Comparison of ENCODE assay signal across 18 cellular contexts in the genomic region with DNA sequence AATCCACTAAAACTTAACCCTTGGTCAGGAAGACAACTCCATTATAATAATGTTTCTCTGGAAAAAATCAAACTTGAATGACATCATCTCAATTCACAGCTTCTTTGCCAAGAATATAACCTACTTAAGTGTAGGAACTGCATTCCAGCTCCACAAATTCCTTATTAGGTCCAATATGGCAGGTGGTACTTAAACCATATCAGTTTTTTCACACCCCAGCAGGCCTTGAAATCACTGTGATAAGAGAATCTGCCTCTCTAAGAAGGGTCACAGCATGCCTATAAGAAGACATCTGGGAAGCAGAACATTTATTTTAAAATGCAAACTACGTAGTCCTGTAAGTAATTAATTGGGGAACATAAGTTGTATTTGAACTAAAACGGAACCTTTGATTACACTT.
"Had no signal": no experiment of that assay in that cellular context is flagged by ENCODE, and none has a peak within 500 bp of the region (broad histone marks: within the 10 kb centered on the region; RNA-seq: fewer than 3 reads in every experiment).

No MANE protein-coding gene starts in this region.

- H3K4me1 ChIP-seq: gastrocnemius medialis, pancreas, tibial artery, upper lobe of left lung, vagina had no signal

- H3K36me3 ChIP-seq: esophagus muscularis mucosa, gastrocnemius medialis, heart right ventricle, pancreas, tibial artery, upper lobe of left lung, vagina had no signal

- H3K9me3 ChIP-seq: esophagus muscularis mucosa, gastrocnemius medialis, heart right ventricle, pancreas, tibial artery, upper lobe of left lung, vagina had no signal

- DNase-seq: dorsolateral prefrontal cortex; effector CD8-positive, alpha-beta T cell; gastrocnemius medialis; heart right ventricle; hypothalamus; kidney glomerular epithelial cell; mammary epithelial cell; natural killer cell; occipital lobe; pancreas; right cardiac atrium; stimulated activated CD4-positive, alpha-beta T cell treated with anti-CD3 and anti-CD28 coated beads, Interleukin-4, amount 100 ng/mL, for 24 hours; tibial artery; upper lobe of left lung had no signal

- H3K4me3 ChIP-seq: coronary artery, dorsolateral prefrontal cortex, esophagus muscularis mucosa, gastrocnemius medialis, heart right ventricle, pancreas, tibial artery, upper lobe of left lung, vagina had no signal

- H3K27ac ChIP-seq: coronary artery, dorsolateral prefrontal cortex, esophagus muscularis mucosa, gastrocnemius medialis, pancreas, tibial artery, upper lobe of left lung, vagina had no signal

- ATAC-seq: gastrocnemius medialis; natural killer cell; pancreas; stimulated activated memory B cell treated with anti-CD40 and anti-IgM and Interleukin-4, amounts not matched to agents 10 μg/mL and 1 μg/mL and 100 μg/mL, for 72 hours had no signal

- H3K27me3 ChIP-seq: esophagus muscularis mucosa, gastrocnemius medialis, heart right ventricle, pancreas, tibial artery, upper lobe of left lung, vagina had no signal
